In genomic region chr12:104381721-104382480, GRCh38 we compare ENCODE assay signal across 8 cellular contexts.
DNase-seq lines count a peak whose midpoint lies in the region; ATAC-seq, FAIRE-seq and TF ChIP-seq lines count a peak whose summit lies in the region.

No MANE protein-coding gene starts in this region.

- peaks cover 0 to 11% (median 4%) of the 10 kb centered on the region in 4 donors for H3K4me1 ChIP-seq in upper lobe of left lung

- 19 to 31% methylated on average over 10 to 18 of the region's 18 CpGs for WGBS in upper lobe of left lung, 2 donors

- no peaks in the 10 kb centered on the region for H3K9me3 ChIP-seq in upper lobe of left lung

- no peak overlapping the region for H3K27ac ChIP-seq in upper lobe of left lung

- H3K27me3 ChIP-seq in upper lobe of left lung, result no peaks in the 10 kb centered on the region

- peak; percentile 84 for ATAC-seq in Right ventricle myocardium inferior
- peak; percentile 86 to 90 for ATAC-seq in upper lobe of left lung (ENCODE audit: low FRiP score in 2 of 2)

- H3K4me3 ChIP-seq in upper lobe of left lung, result no peak overlapping the region

- H3K36me3 ChIP-seq in upper lobe of left lung, result no peaks in the 10 kb centered on the region

- peak; percentile 47 for DNase-seq in AG09319 (ENCODE audit: extremely low read depth, low read depth)
- DNase-seq in GM19239 (ENCODE audit: insufficient read length, low spot score), result peak; percentile 69
- peak; percentile 85 for DNase-seq in NAMALWA (ENCODE audit: low spot score)
- peak; percentile 81 for DNase-seq in SK-N-DZ (ENCODE audit: low spot score)
- peak; percentile 76 for DNase-seq in activated naive CD4-positive, alpha-beta T cell treated with anti-CD3 and anti-CD28 coated beads, Interleukin-2, amount 50 U/mL, for 16 hours
- peak; percentile 75 for DNase-seq in Right ventricle myocardium inferior (ENCODE audit: missing footprints)
- DNase-seq in posterior cingulate gyrus, result peak; percentile 58 to 95 (median 81)
- peak in 1 of 2 donors; percentile 77 for DNase-seq in upper lobe of left lung

- peak; percentile 94 for FAIRE-seq in GM19239 (lab: Jason Lieb, UNC)

- no peak for TF ChIP-seq EP300 in upper lobe of left lung (IDR thresholded peaks at IDR 0.05)

- no peak for TF ChIP-seq POLR2A in upper lobe of left lung (IDR thresholded peaks at IDR 0.05)

- peak; percentile 98 for TF ChIP-seq CTCF in AG09319 (IDR thresholded peaks at IDR 0.05; ENCODE audit: low read depth, low read length)
- peak; percentile 80 to 93 (median 90) for TF ChIP-seq CTCF in upper lobe of left lung (IDR thresholded peaks at IDR 0.05)

- intact Hi-C loops in Right ventricle myocardium inferior (cut with DNase I) (loop anchor here (1.0 to 10.0 kb wide), 5 partner anchors 75 to 670 kb away; partner anchors contain the start of gene CHST11), posterior cingulate gyrus (cut with DNase I) (loop anchor here (1.0 to 2.0 kb wide), 2 partner anchors 495 to 671 kb away; no protein-coding TSS in a partner anchor)
